8 cellular contexts compared by ENCODE assay signal in the genomic region with DNA sequence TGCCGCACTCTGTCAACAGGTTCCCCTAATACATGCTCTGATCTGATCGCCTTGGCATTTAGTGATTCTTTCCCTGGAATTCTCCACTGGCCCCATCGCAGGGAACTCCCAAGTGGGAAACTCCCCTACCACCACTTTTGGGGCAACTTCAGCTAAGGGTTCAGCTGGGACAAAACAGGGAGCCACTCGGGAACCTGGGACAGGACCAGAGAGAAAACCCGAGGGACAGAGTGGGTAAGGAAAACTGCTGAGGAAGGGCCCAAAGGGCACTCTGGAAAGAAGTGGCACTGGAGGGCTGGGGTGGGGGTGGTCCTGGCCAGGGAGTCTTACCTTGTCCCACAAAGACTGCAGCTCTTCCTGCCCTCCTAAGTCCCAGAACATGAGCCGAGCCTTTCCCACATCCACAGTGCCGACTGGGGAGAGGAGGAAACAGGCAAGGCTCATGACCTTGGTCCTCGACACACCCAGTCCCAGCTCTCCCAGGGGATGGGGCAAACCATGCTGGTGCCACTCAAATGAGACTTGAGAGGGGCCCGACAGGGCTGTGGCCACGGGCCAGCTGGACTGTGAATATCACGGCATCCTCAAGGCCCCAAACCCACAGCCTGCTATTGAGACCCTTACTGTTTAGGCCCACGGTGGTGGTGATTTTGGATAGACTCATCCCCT. TPM values are rescaled to one million over a fixed set of nuclear protein-coding genes. Genes with fewer than 3 reads are reported as not detected.
A peak's percentile ranks its signal among the peaks of the same experiment; 100 is the strongest.
DNase-seq lines count a peak whose midpoint lies in the region; ATAC-seq and TF ChIP-seq lines count a peak whose summit lies in the region.

No MANE protein-coding gene starts in this region.

- no peaks in the 10 kb centered on the region for H3K27me3 Mint-ChIP-seq in T-helper 2 cell treated with Interferon-gamma antibody and Interleukin-4, amounts not matched to agents 5 μg/mL and 100 μg/mL, for 36 hours (ENCODE audit: low read depth)
- no peaks in the 10 kb centered on the region for H3K27me3 Mint-ChIP-seq in WTC11 (ENCODE audit: low read depth)
- no peaks in the 10 kb centered on the region for H3K27me3 Mint-ChIP-seq in stimulated activated memory B cell treated with anti-CD40 and anti-IgM and Interleukin-4, amounts not matched to agents 10 μg/mL and 1 μg/mL and 100 μg/mL, for 72 hours

- no peak for ATAC-seq in WTC11
- ATAC-seq in stimulated activated memory B cell treated with anti-CD40 and anti-IgM and Interleukin-4, amounts not matched to agents 10 μg/mL and 1 μg/mL and 100 μg/mL, for 72 hours: no peak
- ATAC-seq in HG03045 (IDR thresholded peaks at IDR 0.05; ENCODE audit: unreplicated experiment): no peak

- H3K9me3 Mint-ChIP-seq in T-helper 2 cell treated with Interferon-gamma antibody and Interleukin-4, amounts not matched to agents 5 μg/mL and 100 μg/mL, for 36 hours: no peaks in the 10 kb centered on the region
- no peaks in the 10 kb centered on the region for H3K9me3 Mint-ChIP-seq in WTC11
- H3K9me3 Mint-ChIP-seq in stimulated activated memory B cell treated with anti-CD40 and anti-IgM and Interleukin-4, amounts not matched to agents 10 μg/mL and 1 μg/mL and 100 μg/mL, for 72 hours: no peaks in the 10 kb centered on the region

- no peak for DNase-seq in T-helper 2 cell treated with Interferon-gamma antibody and Interleukin-4, amounts not matched to agents 5 μg/mL and 100 μg/mL, for 36 hours (ENCODE audit: low spot score)
- DNase-seq in T-helper 2 cell: no peak
- DNase-seq in WTC11 (ENCODE audit: low spot score): no peak
- DNase-seq in hepatic stellate cell (ENCODE audit: low spot score): peak; percentile 4
- no peak for DNase-seq in ACHN
- DNase-seq in activated gamma-delta T cell (lab: John Stamatoyannopoulos, UW): no peak

- POLR2A ChIA-PET in WTC11 (lab: Charles Lee): no interaction called here

- peak overlapping the region; percentile 94 for H3K4me3 Mint-ChIP-seq in T-helper 2 cell treated with Interferon-gamma antibody and Interleukin-4, amounts not matched to agents 5 μg/mL and 100 μg/mL, for 36 hours
- H3K4me3 Mint-ChIP-seq in WTC11: peak overlapping the region; percentile 80
- H3K4me3 Mint-ChIP-seq in stimulated activated memory B cell treated with anti-CD40 and anti-IgM and Interleukin-4, amounts not matched to agents 10 μg/mL and 1 μg/mL and 100 μg/mL, for 72 hours: peak overlapping the region; percentile 88

- CTCF ChIA-PET in WTC11 (lab: Charles Lee): interaction anchor here (0.6 to 2.7 kb wide), 4 partner anchors 9 to 69 kb away, joined by 3 to 15 read pairs (median 6); a partner anchor contains a TSS

- H3K4me1 Mint-ChIP-seq in T-helper 2 cell treated with Interferon-gamma antibody and Interleukin-4, amounts not matched to agents 5 μg/mL and 100 μg/mL, for 36 hours (ENCODE audit: low read depth): peaks cover 33% of the 10 kb centered on the region
- peaks cover 10% of the 10 kb centered on the region for H3K4me1 Mint-ChIP-seq in WTC11
- peaks cover 53% of the 10 kb centered on the region for H3K4me1 Mint-ChIP-seq in stimulated activated memory B cell treated with anti-CD40 and anti-IgM and Interleukin-4, amounts not matched to agents 10 μg/mL and 1 μg/mL and 100 μg/mL, for 72 hours

- H3K27ac Mint-ChIP-seq in T-helper 2 cell treated with Interferon-gamma antibody and Interleukin-4, amounts not matched to agents 5 μg/mL and 100 μg/mL, for 36 hours: peak overlapping the region; percentile 88
- H3K27ac Mint-ChIP-seq in WTC11: no peak overlapping the region
- H3K27ac Mint-ChIP-seq in stimulated activated memory B cell treated with anti-CD40 and anti-IgM and Interleukin-4, amounts not matched to agents 10 μg/mL and 1 μg/mL and 100 μg/mL, for 72 hours: peak overlapping the region; percentile 83

- no peak for TF ChIP-seq CTCF in WTC11 (IDR thresholded peaks at IDR 0.05)

- H3K36me3 Mint-ChIP-seq in T-helper 2 cell treated with Interferon-gamma antibody and Interleukin-4, amounts not matched to agents 5 μg/mL and 100 μg/mL, for 36 hours (ENCODE audit: low read depth): peaks cover 49% of the 10 kb centered on the region
- H3K36me3 Mint-ChIP-seq in WTC11: peaks cover 38% of the 10 kb centered on the region
- peaks cover 29% of the 10 kb centered on the region for H3K36me3 Mint-ChIP-seq in stimulated activated memory B cell treated with anti-CD40 and anti-IgM and Interleukin-4, amounts not matched to agents 10 μg/mL and 1 μg/mL and 100 μg/mL, for 72 hours

- in situ Hi-C loops in ACHN (cut with HindIII; ENCODE audit: low pct_ligation_motif_present, low pct_unique_long_range_greater_than_20kb, low sequenced_read_pairs): no loop called here

TF ChIP-seq in WTC11, 78 proteins besides CTCF, POLR2A, EP300 and RAD21:
- TF ChIP-seq SOX15 (CRISPR knock-in tag; IDR thresholded peaks at IDR 0.05): no peak
- TF ChIP-seq, protein P1, sequence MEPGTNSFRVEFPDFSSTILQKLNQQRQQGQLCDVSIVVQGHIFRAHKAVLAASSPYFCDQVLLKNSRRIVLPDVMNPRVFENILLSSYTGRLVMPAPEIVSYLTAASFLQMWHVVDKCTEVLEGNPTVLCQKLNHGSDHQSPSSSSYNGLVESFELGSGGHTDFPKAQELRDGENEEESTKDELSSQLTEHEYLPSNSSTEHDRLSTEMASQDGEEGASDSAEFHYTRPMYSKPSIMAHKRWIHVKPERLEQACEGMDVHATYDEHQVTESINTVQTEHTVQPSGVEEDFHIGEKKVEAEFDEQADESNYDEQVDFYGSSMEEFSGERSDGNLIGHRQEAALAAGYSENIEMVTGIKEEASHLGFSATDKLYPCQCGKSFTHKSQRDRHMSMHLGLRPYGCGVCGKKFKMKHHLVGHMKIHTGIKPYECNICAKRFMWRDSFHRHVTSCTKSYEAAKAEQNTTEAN (CRISPR knock-in tag; IDR thresholded peaks at IDR 0.05): no peak

RNA-seq across cellular contexts. Expression of a gene that starts 1.6 kb away (rescaled TPM):
- total RNA-seq in WTC11 (2021): 24.3 to 30.2 TPM (median 27.4 TPM) in 3 replicates

RNA-seq across cellular contexts. Expression of a gene that starts 1.7 kb away (rescaled TPM):
- 28.3 to 31.0 TPM (median 30.4 TPM) in 3 replicates for total RNA-seq in WTC11 (2021)

RNA-seq across cellular contexts. Expression of a gene that starts 9.7 kb away (rescaled TPM):
- total RNA-seq in WTC11 (2021): not detected in 3 replicates

RNA-seq across cellular contexts. Expression of a gene that starts 30.3 kb away (rescaled TPM):
- 4.5 to 7.0 TPM (median 6.0 TPM) in 3 replicates for total RNA-seq in WTC11 (2021)

RNA-seq across cellular contexts. Expression of a gene that starts 33.4 kb away (rescaled TPM):
- total RNA-seq in WTC11 (2021): 41.6 to 47.2 TPM (median 43.3 TPM) in 3 replicates
